ENCODE assay signal across 16 cellular contexts in the genomic region with DNA sequence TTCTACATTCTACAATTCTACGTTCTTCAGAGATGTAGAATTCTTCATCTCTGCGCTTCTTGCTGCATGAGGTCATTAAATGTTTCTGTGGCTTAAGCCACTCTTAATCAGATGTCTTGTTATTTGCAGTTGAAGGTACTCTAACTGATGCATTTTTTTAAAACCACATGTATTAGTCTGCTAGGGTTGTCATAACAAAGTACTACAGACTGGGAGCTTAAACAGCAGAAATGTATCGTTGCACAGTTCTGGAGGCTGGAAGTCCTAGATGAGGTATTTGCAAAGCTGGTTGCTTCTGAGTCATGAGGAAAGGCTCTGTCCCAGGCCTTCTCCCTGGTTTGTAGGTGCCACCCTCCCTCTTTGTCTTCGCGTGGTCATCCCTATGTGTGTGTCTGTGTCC.
A peak's percentile ranks its signal among the peaks of the same experiment; 100 is the strongest.
DNase-seq lines count a peak whose midpoint lies in the region; ATAC-seq lines count a peak whose summit lies in the region.
"Had no signal": no experiment of that assay in that cellular context is flagged by ENCODE, and none has a peak within 500 bp of the region (broad histone marks: within the 10 kb centered on the region; RNA-seq: fewer than 3 reads in every experiment).

No MANE protein-coding gene starts in this region.

- peak; percentile 97 for DNase-seq in ELR (ENCODE audit: low read depth)
- DNase-seq in RPMI7951 (ENCODE audit: low read depth) = peak; percentile 92
- peak; percentile 97 for DNase-seq in fibroblast of gingiva (ENCODE audit: low read depth)
- DNase-seq in renal cortical epithelial cell (ENCODE audit: low read depth) = peak; percentile 93
- no peak for DNase-seq in central memory CD4-positive, alpha-beta T cell
- no peak for DNase-seq in NCI-H187 treated with DMSO at 0.1 percent for 48 hours (lab: John Stamatoyannopoulos, UW)
- DNase-seq: activated CD4-positive, alpha-beta T cell treated with anti-CD3 and anti-CD28 coated beads, Interleukin-2, amount 50 U/mL, for 1 hour; activated naive CD4-positive, alpha-beta T cell treated with Interleukin-2 at 50 U/mL for 16 hours; H9; heart right ventricle; KG1; NCI-H2081; stimulated activated CD4-positive, alpha-beta T cell treated with anti-CD3 and anti-CD28 coated beads, Interleukin-4, amount 100 ng/mL, for 24 hours; T-helper 1 cell had no signal

- ATAC-seq in GM21786 (IDR thresholded peaks at IDR 0.05; ENCODE audit: unreplicated experiment) (no peak), HG03139 (IDR thresholded peaks at IDR 0.05; ENCODE audit: unreplicated experiment) (no peak)

Comparison
In these comparisons a context has a peak if more than half of its experiments do, and no peak if none do; other contexts are left out.
1. DNase-seq: peak in ELR (single experiment), RPMI7951 (single experiment), fibroblast of gingiva (single experiment) and renal cortical epithelial cell (single experiment); none in central memory CD4-positive, alpha-beta T cell (single experiment) and NCI-H187 treated with DMSO at 0.1 percent for 48 hours (single experiment).